ENCODE assay signal across 9 cellular contexts in genomic region chr6:36752187-36752885, GRCh38. TPM values are rescaled to one million over a fixed set of nuclear protein-coding genes. Genes with fewer than 3 reads are reported as not detected.
A peak's percentile ranks its signal among the peaks of the same experiment; 100 is the strongest.
DNase-seq lines count a peak whose midpoint lies in the region; ATAC-seq, FAIRE-seq and TF ChIP-seq lines count a peak whose summit lies in the region.
"Had no signal": no experiment of that assay in that cellular context is flagged by ENCODE, and none has a peak within 500 bp of the region (broad histone marks: within the 10 kb centered on the region; RNA-seq: fewer than 3 reads in every experiment).

No MANE protein-coding gene starts in this region.

- H3K36me3 Mint-ChIP-seq in activated T-helper 17 cell treated with anti-CD3 and anti-CD28 coated beads, Interleukin-2, amount 50 U/mL, for 72 hours (ENCODE audit: low read depth): no peaks in the 10 kb centered on the region

- peaks cover 31% of the 10 kb centered on the region for H3K4me1 Mint-ChIP-seq in activated T-helper 17 cell treated with anti-CD3 and anti-CD28 coated beads, Interleukin-2, amount 50 U/mL, for 72 hours

- H3K4me3 Mint-ChIP-seq in activated T-helper 17 cell treated with anti-CD3 and anti-CD28 coated beads, Interleukin-2, amount 50 U/mL, for 72 hours: peak overlapping the region; percentile 44

- no peaks in the 10 kb centered on the region for H3K27me3 ChIP-seq in psoas muscle (ENCODE audit: insufficient read depth in 3 of 3, low read length in 2 of 3)
- H3K27me3 ChIP-seq: MG63 had no signal

- peak overlapping the region; percentile 69 for H3K27ac Mint-ChIP-seq in activated T-helper 17 cell treated with anti-CD3 and anti-CD28 coated beads, Interleukin-2, amount 50 U/mL, for 72 hours

- ATAC-seq in activated T-helper 17 cell treated with anti-CD3 and anti-CD28 coated beads, Interleukin-2, amount 50 U/mL, for 72 hours (replicated peaks): peak; percentile 37
- peak; percentile 41 to 71 (median 52) for ATAC-seq in psoas muscle

- H3K9me3 Mint-ChIP-seq in activated T-helper 17 cell treated with anti-CD3 and anti-CD28 coated beads, Interleukin-2, amount 50 U/mL, for 72 hours: no peaks in the 10 kb centered on the region

- no peaks in the 10 kb centered on the region for H3K36me3 ChIP-seq in psoas muscle (ENCODE audit: insufficient read depth in 1 of 2, low read depth in 1 of 2)
- H3K36me3 ChIP-seq: MG63 had no signal

- WGBS in psoas muscle, 3 donors: 62 to 89% (median 64%) methylated on average over 6 of the region's 6 CpGs

- DNase-seq in NCI-H82 (lab: John Stamatoyannopoulos, UW): peak; percentile 59
- no peak for DNase-seq in NCI-H82 treated with DMSO at 0.1 percent for 48 hours (lab: John Stamatoyannopoulos, UW; ENCODE audit: unreplicated experiment)
- peak; percentile 85 for DNase-seq in NCI-H2029 treated with DMSO at 0.1 percent for 48 hours (lab: John Stamatoyannopoulos, UW)
- DNase-seq in psoas muscle: no peak
- DNase-seq in D721Med (ENCODE audit: insufficient read length, low spot score): no peak
- no peak for DNase-seq in NCI-H1436 treated with DMSO at 0.1 percent for 48 hours (lab: John Stamatoyannopoulos, UW)
- no peak for DNase-seq in ACHN
- DNase-seq: MG63 had no signal

- H3K27ac ChIP-seq in psoas muscle: peak overlapping the region; percentile 64

- H3K9me3 ChIP-seq in psoas muscle: peaks cover 4% of the 10 kb centered on the region
- H3K9me3 ChIP-seq: MG63 had no signal

- in situ Hi-C loops in ACHN (cut with HindIII; ENCODE audit: low pct_ligation_motif_present, low pct_unique_long_range_greater_than_20kb, low sequenced_read_pairs): no loop called here

- no peak for FAIRE-seq in D721Med (lab: Jason Lieb, UNC)

- H3K27me3 Mint-ChIP-seq in activated T-helper 17 cell treated with anti-CD3 and anti-CD28 coated beads, Interleukin-2, amount 50 U/mL, for 72 hours: no peaks in the 10 kb centered on the region

- no peak for TF ChIP-seq CTCF in psoas muscle (IDR thresholded peaks at IDR 0.05)
- no peak for TF ChIP-seq CTCF in D721Med (IDR thresholded peaks at IDR 0.05; ENCODE audit: insufficient read depth, missing control alignments)

- H3K4me3 ChIP-seq in psoas muscle: no peak overlapping the region
- H3K4me3 ChIP-seq: MG63 had no signal

- intact Hi-C loops in psoas muscle (cut with DNase I): loop anchor here (5.0 to 10.0 kb wide), 2 partner anchors 55 to 328 kb away; partner anchors contain the start of gene RAB44 (in 1 of the 2)

- H3K4me1 ChIP-seq in psoas muscle: peaks cover 26% of the 10 kb centered on the region

RNA-seq across cellular contexts. Expression of gene RAB44, which starts 54.7 kb away (rescaled TPM):
- under 1 TPM; 0.11 to 0.32 TPM for total RNA-seq in activated T-helper 17 cell treated with anti-CD3 and anti-CD28 coated beads, Interleukin-2, amount 50 U/mL, for 72 hours
- under 1 TPM in 1 of 4 donors, not detected in 3; 0.06 TPM for total RNA-seq in psoas muscle
- polyA plus RNA-seq in psoas muscle: under 1 TPM in 1 of 3 donors, not detected in 2; 0.01 TPM

Comparison
In these comparisons a context has a peak if more than half of its experiments do, and no peak if none do; other contexts are left out.
1. DNase-seq: peak in NCI-H82 (single experiment) and NCI-H2029 treated with DMSO at 0.1 percent for 48 hours (single experiment); none in NCI-H82 treated with DMSO at 0.1 percent for 48 hours (single experiment), psoas muscle (0 of 2), D721Med (single experiment), NCI-H1436 treated with DMSO at 0.1 percent for 48 hours (single experiment) and ACHN (single experiment).